Comparison of ENCODE assay signal across 27 cellular contexts in the genomic region with DNA sequence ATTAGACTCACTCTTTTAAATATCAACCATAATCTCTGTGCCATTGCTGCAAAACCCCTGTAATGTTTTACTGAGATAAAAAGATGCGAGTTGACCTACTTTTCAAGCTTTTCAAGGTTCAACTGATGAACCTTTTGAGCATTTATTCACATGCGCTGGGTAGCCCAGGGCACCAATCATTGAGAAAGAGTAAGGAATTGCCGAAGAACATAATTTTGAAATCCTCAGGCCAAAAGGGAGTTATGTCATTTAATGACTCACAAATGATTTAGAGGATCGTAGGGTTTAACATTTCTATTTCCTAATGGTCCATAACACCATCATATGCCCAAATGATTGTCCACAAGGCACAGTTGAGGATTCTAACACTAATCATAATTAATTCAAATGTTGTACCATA. TPM values are rescaled to one million over a fixed set of nuclear protein-coding genes. Genes with fewer than 3 reads are reported as not detected.
"Had no signal": no experiment of that assay in that cellular context is flagged by ENCODE, and none has a peak within 500 bp of the region (broad histone marks: within the 10 kb centered on the region; RNA-seq: fewer than 3 reads in every experiment).

No MANE protein-coding gene starts in this region.

- H3K27me3 Mint-ChIP-seq: activated B cell treated with CpG ODN at 0.5 μM for 24 hours; activated naive CD8-positive, alpha-beta T cell treated with anti-CD3 and anti-CD28 coated beads for 36 hours; dendritic cell treated with granulocyte-macrophage colony-stimulating factor and Interleukin-4, amounts not matched to agents 40 ng/mL and 50 ng/mL, for 4 days had no signal

- H3K36me3 Mint-ChIP-seq: natural killer cell had no signal

- H3K9me3 ChIP-seq: gastroesophageal sphincter, tibial artery had no signal

- H3K27ac ChIP-seq: gastroesophageal sphincter, tibial artery had no signal

- DNase-seq: activated B cell treated with CpG ODN at 0.5 μM for 24 hours; activated CD4-positive, alpha-beta T cell treated with anti-CD3 and anti-CD28 coated beads for 4 hours; activated CD4-positive, alpha-beta T cell treated with anti-CD3 and anti-CD28 coated beads, Interleukin-2, amount 50 U/mL, for 48 hours; activated CD8-positive, alpha-beta memory T cell treated with anti-CD3 and anti-CD28 coated beads, Interleukin-2, amount 50 U/mL, for 48 hours; activated naive CD4-positive, alpha-beta T cell treated with Interleukin-2 at 50 U/mL for 16 hours; activated naive CD8-positive, alpha-beta T cell treated with anti-CD3 and anti-CD28 coated beads for 36 hours; activated T-cell treated with anti-CD3 and anti-CD28 coated beads, Interleukin-2, amount 50 U/mL, for 4 hours; amygdala; effector CD4-positive, alpha-beta T cell; head of caudate nucleus; hypothalamus; left ventricle myocardium superior; midbrain; natural killer cell; retina; stimulated activated CD4-positive, alpha-beta T cell treated with anti-CD3 and anti-CD28 coated beads, Interleukin-4, amount 100 ng/mL, for 24 hours; stimulated activated naive CD8-positive, alpha-beta T cell treated with anti-CD3 and anti-CD28 coated beads, Interleukin-15, Interleukin-2, amounts not matched to agents 100 U/mL and 50 U/mL, for 24 hours; T1000; tibial artery had no signal

- ATAC-seq: activated T-cell treated with anti-CD3 and anti-CD28 coated beads, Interleukin-2, amount 50 U/mL, for 4 hours; gastroesophageal sphincter; left ventricle myocardium superior; natural killer cell; stimulated activated naive CD8-positive, alpha-beta T cell treated with anti-CD3 and anti-CD28 coated beads, Interleukin-15, Interleukin-2, amounts not matched to agents 100 U/mL and 50 U/mL, for 24 hours had no signal

- H3K4me1 Mint-ChIP-seq: activated B cell treated with CpG ODN at 0.5 μM for 24 hours; activated naive CD8-positive, alpha-beta T cell treated with anti-CD3 and anti-CD28 coated beads for 36 hours; natural killer cell had no signal

- H3K4me3 ChIP-seq: gastroesophageal sphincter, tibial artery had no signal

- H3K27ac Mint-ChIP-seq: activated B cell treated with CpG ODN at 0.5 μM for 24 hours; activated naive CD8-positive, alpha-beta T cell treated with anti-CD3 and anti-CD28 coated beads for 36 hours; dendritic cell treated with granulocyte-macrophage colony-stimulating factor and Interleukin-4, amounts not matched to agents 40 ng/mL and 50 ng/mL, for 4 days; natural killer cell; T-helper 1 cell treated with Interleukin-12 subunit alpha and Interleukin-12 subunit beta and Interleukin-4 antibody, amounts not matched to agents 30 μg/mL and 1 μg/mL, for 36 hours had no signal

- H3K9me3 Mint-ChIP-seq: activated B cell treated with CpG ODN at 0.5 μM for 24 hours; activated naive CD8-positive, alpha-beta T cell treated with anti-CD3 and anti-CD28 coated beads for 36 hours; activated T-cell treated with anti-CD3 and anti-CD28 coated beads, Interleukin-2, amount 50 U/mL, for 4 hours; dendritic cell treated with granulocyte-macrophage colony-stimulating factor and Interleukin-4, amounts not matched to agents 40 ng/mL and 50 ng/mL, for 4 days; natural killer cell; T-helper 1 cell treated with Interleukin-12 subunit alpha and Interleukin-12 subunit beta and Interleukin-4 antibody, amounts not matched to agents 30 μg/mL and 1 μg/mL, for 36 hours had no signal

- H3K27me3 ChIP-seq: gastroesophageal sphincter, tibial artery had no signal

- H3K4me3 Mint-ChIP-seq: activated B cell treated with CpG ODN at 0.5 μM for 24 hours; activated naive CD8-positive, alpha-beta T cell treated with anti-CD3 and anti-CD28 coated beads for 36 hours; activated T-cell treated with anti-CD3 and anti-CD28 coated beads, Interleukin-2, amount 50 U/mL, for 4 hours; dendritic cell treated with granulocyte-macrophage colony-stimulating factor and Interleukin-4, amounts not matched to agents 40 ng/mL and 50 ng/mL, for 4 days; natural killer cell; T-helper 1 cell treated with Interleukin-12 subunit alpha and Interleukin-12 subunit beta and Interleukin-4 antibody, amounts not matched to agents 30 μg/mL and 1 μg/mL, for 36 hours had no signal

RNA-seq across cellular contexts. Expression of a gene that starts 20.2 kb away (rescaled TPM):
- total RNA-seq: activated B cell treated with CpG ODN at 0.5 μM for 24 hours; activated CD8-positive, alpha-beta memory T cell treated with anti-CD3 and anti-CD28 coated beads for 36 hours; activated T-cell treated with anti-CD3 and anti-CD28 coated beads, Interleukin-2, amount 50 U/mL, for 4 hours; cardiac septum; left ventricle myocardium superior; natural killer cell; posterior vena cava; subcutaneous adipose tissue had no signal

RNA-seq across cellular contexts. Expression of a gene that starts 37.6 kb away (rescaled TPM):
- total RNA-seq: activated CD8-positive, alpha-beta memory T cell treated with anti-CD3 and anti-CD28 coated beads for 36 hours; activated naive CD8-positive, alpha-beta T cell treated with anti-CD3 and anti-CD28 coated beads for 36 hours; activated T-cell treated with anti-CD3 and anti-CD28 coated beads, Interleukin-2, amount 50 U/mL, for 4 hours; cardiac septum; gastroesophageal sphincter; left ventricle myocardium superior; posterior vena cava; subcutaneous adipose tissue; urinary bladder had no signal
